In genomic region chr9:928363-929042, GRCh38 we compare ENCODE assay signal across 8 cellular contexts. TPM values are rescaled to one million over a fixed set of nuclear protein-coding genes. Genes with fewer than 3 reads are reported as not detected.
DNase-seq lines count a peak whose midpoint lies in the region; ATAC-seq and TF ChIP-seq lines count a peak whose summit lies in the region.

No MANE protein-coding gene starts in this region.

- no peaks in the 10 kb centered on the region for H3K4me1 ChIP-seq in CD8-positive, alpha-beta T cell (ENCODE audit: insufficient read depth, low read length)
- no peaks in the 10 kb centered on the region for H3K4me1 ChIP-seq in colonic mucosa

- no peak overlapping the region for H3K4me3 Mint-ChIP-seq in CD8-positive, alpha-beta T cell

- ATAC-seq in CD8-positive, alpha-beta T cell: no peak
- ATAC-seq in GM18907 (IDR thresholded peaks at IDR 0.05; ENCODE audit: unreplicated experiment) (peak; percentile 83), sciatic nerve (no peak), HG03521 (IDR thresholded peaks at IDR 0.05; ENCODE audit: unreplicated experiment) (no peak)

- CTCF ChIA-PET in CD8-positive, alpha-beta T cell (lab: Charles Lee): no interaction called here

- H3K9me3 Mint-ChIP-seq in CD8-positive, alpha-beta T cell: no peaks in the 10 kb centered on the region

- POLR2A ChIA-PET in CD8-positive, alpha-beta T cell (lab: Charles Lee): no interaction called here

- no peak overlapping the region for H3K27ac ChIP-seq in CD8-positive, alpha-beta T cell (ENCODE audit: low read depth, low read length)
- no peak overlapping the region for H3K27ac ChIP-seq in colonic mucosa

- H3K27ac Mint-ChIP-seq in CD8-positive, alpha-beta T cell: no peak overlapping the region

- TF ChIP-seq CTCF in CD8-positive, alpha-beta T cell (IDR thresholded peaks at IDR 0.05): peak; percentile 37
- TF ChIP-seq CTCF in colonic mucosa (IDR thresholded peaks at IDR 0.05): peak; percentile 31

- H3K27me3 ChIP-seq in CD8-positive, alpha-beta T cell (ENCODE audit: insufficient read depth, low read length): no peaks in the 10 kb centered on the region
- no peaks in the 10 kb centered on the region for H3K27me3 ChIP-seq in colonic mucosa

- intact Hi-C loops in CD8-positive, alpha-beta T cell (cut with DNase I, micrococcal nuclease): no loop called here
- intact Hi-C loops in colonic mucosa (cut with DNase I): no loop called here
- intact Hi-C loops in sciatic nerve (cut with DNase I): no loop called here

- H3K9ac ChIP-seq in colonic mucosa (ENCODE audit: low read depth in 2 of 2, low read length in 2 of 2): no peak overlapping the region

- H3K9me3 ChIP-seq in CD8-positive, alpha-beta T cell (ENCODE audit: low read length): no peaks in the 10 kb centered on the region
- H3K9me3 ChIP-seq in colonic mucosa: no peaks in the 10 kb centered on the region

- no peaks in the 10 kb centered on the region for H3K4me1 Mint-ChIP-seq in CD8-positive, alpha-beta T cell (ENCODE audit: low read depth)

- DNase-seq in CD8-positive, alpha-beta T cell: no peak
- DNase-seq in HT-29 (ENCODE audit: low spot score) (peak; percentile 75), colonic mucosa (no peak), sciatic nerve (ENCODE audit: low spot score) (no peak), COR-L47 (lab: John Stamatoyannopoulos, UW) (no peak), GOT3 (lab: John Stamatoyannopoulos, UW) (no peak)

- H3K27me3 Mint-ChIP-seq in CD8-positive, alpha-beta T cell (ENCODE audit: low read depth): peaks cover 12% of the 10 kb centered on the region

- no peaks in the 10 kb centered on the region for H3K36me3 Mint-ChIP-seq in CD8-positive, alpha-beta T cell

- H3K36me3 ChIP-seq in CD8-positive, alpha-beta T cell (ENCODE audit: insufficient read depth, low read length): no peaks in the 10 kb centered on the region
- no peaks in the 10 kb centered on the region for H3K36me3 ChIP-seq in colonic mucosa

- H3K4me3 ChIP-seq in CD8-positive, alpha-beta T cell (ENCODE audit: low read depth, low read length): no peak overlapping the region
- H3K4me3 ChIP-seq in colonic mucosa: no peak overlapping the region

RNA-seq across cellular contexts. Expression of gene DMRT3, which starts 48.0 kb away (rescaled TPM):
- not detected for total RNA-seq in CD8-positive, alpha-beta T cell
- not detected in 2 replicates for total RNA-seq in HT-29 (2014; rRNA removed; shearing (Covaris generic))
- total RNA-seq in colonic mucosa (not detected), sciatic nerve (0.40 TPM)
